In genomic region chr4:134879019-134879418, GRCh38 we compare ENCODE assay signal across 28 cellular contexts.
DNase-seq lines count a peak whose midpoint lies in the region; ATAC-seq, FAIRE-seq and TF ChIP-seq lines count a peak whose summit lies in the region.
"Had no signal": no experiment of that assay in that cellular context is flagged by ENCODE, and none has a peak within 500 bp of the region (broad histone marks: within the 10 kb centered on the region; RNA-seq: fewer than 3 reads in every experiment).

No MANE protein-coding gene starts in this region.

- H4K20me1 ChIP-seq in HepG2 (ENCODE audit: insufficient read depth, low read length) (no peaks in the 10 kb centered on the region), K562 (replicated peaks; ENCODE audit: control insufficient read depth, insufficient read depth, low read length) (no peaks in the 10 kb centered on the region)
- H4K20me1 ChIP-seq: BLaER1 had no signal

- no peaks in the 10 kb centered on the region for H3K27me3 ChIP-seq in HepG2 (ENCODE audit: control insufficient read depth in 1 of 2, insufficient read depth in 2 of 2, low read length in 2 of 2)
- no peaks in the 10 kb centered on the region for H3K27me3 ChIP-seq in right lobe of liver
- H3K27me3 ChIP-seq in K562 (ENCODE audit: control insufficient read depth in 2 of 2, insufficient read depth in 2 of 2, low read length in 2 of 2), result no peaks in the 10 kb centered on the region
- H3K27me3 ChIP-seq in small intestine (ENCODE audit: control insufficient read depth in 2 of 2, insufficient read depth in 2 of 2, low read length in 2 of 2), result no peaks in the 10 kb centered on the region
- no peaks in the 10 kb centered on the region for H3K27me3 ChIP-seq in left ventricle myocardium inferior (ENCODE audit: low read depth)
- H3K27me3 ChIP-seq: BE2C, BLaER1 had no signal

- H3K27ac ChIP-seq in HepG2 (ENCODE audit: extremely low read length, insufficient read depth, low read length), result no peak overlapping the region
- no peak overlapping the region for H3K27ac ChIP-seq in right lobe of liver
- no peak overlapping the region for H3K27ac ChIP-seq in K562 (ENCODE audit: extremely low read depth, low read depth, low read length)
- H3K27ac ChIP-seq in kidney (ENCODE audit: low read depth in 2 of 2, low read length in 2 of 2), result no peak overlapping the region
- no peak overlapping the region for H3K27ac ChIP-seq in small intestine (ENCODE audit: low read depth in 1 of 2, low read length in 1 of 2)
- H3K27ac ChIP-seq in left ventricle myocardium inferior (replicated peaks), result no peak overlapping the region
- H3K27ac ChIP-seq: 22Rv1, BLaER1 had no signal

- no peak for TF ChIP-seq POLR2A in HepG2 (IDR thresholded peaks at IDR 0.05; ENCODE audit: insufficient read depth in 1 of 2, low read depth in 2 of 2, low read length in 2 of 2)
- TF ChIP-seq POLR2A in right lobe of liver (IDR thresholded peaks at IDR 0.05), result no peak
- TF ChIP-seq POLR2A in K562 (conservative IDR thresholded peaks at IDR 0.05), result no peak

- H3K4me3 ChIP-seq in HepG2 (replicated peaks in 1 of 3; ENCODE audit: insufficient read depth in 1 of 3, low read depth in 2 of 3, low read length in 3 of 3) (no peak overlapping the region), right lobe of liver (no peak overlapping the region), K562 (no peak overlapping the region), kidney (ENCODE audit: low read length in 2 of 2) (no peak overlapping the region), small intestine (ENCODE audit: low read depth in 1 of 2, low read length in 2 of 2) (no peak overlapping the region), left ventricle myocardium inferior (no peak overlapping the region)
- H3K4me3 ChIP-seq: BLaER1, GM12878 had no signal

- BruUV-seq in HepG2 (replicated peaks; lab: Mats Ljungman, UMichigan) (no TSS peak), K562 (replicated peaks; lab: Mats Ljungman, UMichigan) (no TSS peak)

- H3K4me1 ChIP-seq in HepG2 (ENCODE audit: insufficient read depth, low read length) (no peaks in the 10 kb centered on the region), right lobe of liver (no peaks in the 10 kb centered on the region), K562 (replicated peaks in 1 of 2; ENCODE audit: control insufficient read depth in 2 of 2, insufficient read depth in 2 of 2, low read length in 2 of 2) (no peaks in the 10 kb centered on the region), kidney (ENCODE audit: control insufficient read depth in 1 of 2, insufficient read depth in 1 of 2, low read depth in 1 of 2, low read length in 2 of 2) (no peaks in the 10 kb centered on the region), small intestine (ENCODE audit: control insufficient read depth in 2 of 2, insufficient read depth in 1 of 2, low read depth in 1 of 2, low read length in 1 of 2) (no peaks in the 10 kb centered on the region), left ventricle myocardium inferior (no peaks in the 10 kb centered on the region)
- H3K4me1 ChIP-seq: BE2C, BLaER1 had no signal

- in situ Hi-C loops in HepG2 (cut with HindIII; ENCODE audit: extremely low pct_ligation_motif_present, low pct_unique_long_range_greater_than_20kb) (no loop called here), K562 (cut with MboI) (no loop called here)

- H3K9me1 ChIP-seq in K562 (ENCODE audit: control insufficient read depth, insufficient read depth, low read length), result no peaks in the 10 kb centered on the region

- H3K4me2 ChIP-seq in HepG2 (ENCODE audit: low read depth, low read length) (no peak overlapping the region), K562 (ENCODE audit: insufficient read depth, low read length) (no peak overlapping the region)
- H3K4me2 ChIP-seq: BLaER1 had no signal

- TF ChIP-seq RAD21 in HepG2 (CRISPR knock-in tag; IDR thresholded peaks at IDR 0.05) (no peak), K562 (CRISPR knock-in tag; conservative IDR thresholded peaks at IDR 0.05 in 1 of 2, IDR thresholded peaks at IDR 0.05 in 1 of 2) (no peak)

- H3K9me3 ChIP-seq in HepG2 (ENCODE audit: low read length), result no peaks in the 10 kb centered on the region
- no peaks in the 10 kb centered on the region for H3K9me3 ChIP-seq in right lobe of liver
- H3K9me3 ChIP-seq in K562 (replicated peaks; ENCODE audit: control insufficient read depth, insufficient read depth, low read depth, low read length), result peaks cover 3% of the 10 kb centered on the region; the same call in 1 of the 2 replicates
- no peaks in the 10 kb centered on the region for H3K9me3 ChIP-seq in kidney (ENCODE audit: control insufficient read depth in 1 of 2, low read length in 2 of 2)
- H3K9me3 ChIP-seq in small intestine (ENCODE audit: control insufficient read depth, low read depth), result no peaks in the 10 kb centered on the region
- H3K9me3 ChIP-seq in left ventricle myocardium inferior (replicated peaks), result peaks cover 6% of the 10 kb centered on the region
- H3K9me3 ChIP-seq: BE2C, BLaER1 had no signal

- no peak overlapping the region for H3K9ac ChIP-seq in HepG2 (ENCODE audit: insufficient read depth, low read depth, low read length)
- no peak overlapping the region for H3K9ac ChIP-seq in K562 (ENCODE audit: insufficient read depth in 1 of 2, low read depth in 2 of 2, low read length in 2 of 2)
- H3K9ac ChIP-seq in kidney (ENCODE audit: low read length in 2 of 2), result no peak overlapping the region
- H3K9ac ChIP-seq: BLaER1 had no signal

- H3K79me2 ChIP-seq in HepG2 (ENCODE audit: insufficient read depth, low read length) (no peaks in the 10 kb centered on the region), K562 (ENCODE audit: control insufficient read depth, insufficient read depth, low read length) (no peaks in the 10 kb centered on the region)

- 4% methylated on average over 1 of the region's 1 CpG for WGBS in HepG2 (ENCODE audit: low lambda C conversion rate)
- 59% methylated on average over 1 of the region's 1 CpG for WGBS in right lobe of liver (ENCODE audit: insufficient coverage, low coverage, low lambda C conversion rate, missing lambda C conversion rate)
- 0% methylated on average over 1 of the region's 1 CpG for WGBS in K562 (ENCODE audit: insufficient coverage, low coverage, missing lambda C conversion rate)
- WGBS in small intestine, 3 donors, result 94 to 96% (median 95%) methylated on average over 1 of the region's 1 CpG

- POLR2A ChIA-PET in HepG2 (lab: Yijun Ruan, JAX) (no interaction called here), K562 (lab: Yijun Ruan, JAX) (no interaction called here)

- H3K36me3 ChIP-seq in HepG2 (replicated peaks in 1 of 2; ENCODE audit: control insufficient read depth in 1 of 2, insufficient read depth in 2 of 2, low read length in 2 of 2), result no peaks in the 10 kb centered on the region
- no peaks in the 10 kb centered on the region for H3K36me3 ChIP-seq in right lobe of liver
- H3K36me3 ChIP-seq in K562 (ENCODE audit: control insufficient read depth, insufficient read depth, low read length), result no peaks in the 10 kb centered on the region
- H3K36me3 ChIP-seq in kidney (ENCODE audit: control insufficient read depth in 1 of 2, insufficient read depth in 2 of 2, low read length in 2 of 2), result no peaks in the 10 kb centered on the region
- no peaks in the 10 kb centered on the region for H3K36me3 ChIP-seq in small intestine (ENCODE audit: control insufficient read depth in 2 of 2, insufficient read depth in 2 of 2, low read length in 2 of 2)
- no peaks in the 10 kb centered on the region for H3K36me3 ChIP-seq in left ventricle myocardium inferior
- H3K36me3 ChIP-seq: BE2C, BLaER1 had no signal

- DNase-seq in HepG2 (ENCODE audit: low spot score) (no peak), right lobe of liver (no peak), K562 (ENCODE audit: extremely low read depth in 1 of 4, low spot score in 3 of 4) (no peak), kidney (no peak), small intestine (no peak), left ventricle myocardium inferior (no peak)
- DNase-seq: ACHN; BE2C; C1 segment of cervical spinal cord; CD4-positive, alpha-beta memory T cell; CD4-positive, CD25-positive, alpha-beta regulatory T cell; CD8-positive, alpha-beta memory T cell; COR-L47; DMS 273 treated with DMSO at 0.1 percent for 48 hours; DMS153; DMS53; DMS79; DND-41; EL; GDM1 had no signal

- intact Hi-C loops in HepG2 (cut with micrococcal nuclease; ENCODE audit: unreplicated experiment) (no loop called here), right lobe of liver (cut with DNase I) (no loop called here), K562 (cut with micrococcal nuclease) (no loop called here), kidney (cut with DNase I) (no loop called here), left ventricle myocardium inferior (cut with micrococcal nuclease) (no loop called here)

- ATAC-seq in HepG2 (no peak), right lobe of liver (no peak), K562 (no peak), HG02840 (IDR thresholded peaks at IDR 0.05; ENCODE audit: low FRiP score, unreplicated experiment) (no peak), HG03439 (IDR thresholded peaks at IDR 0.05; ENCODE audit: unreplicated experiment) (no peak)
- ATAC-seq: GM12878 had no signal

- CTCF ChIA-PET in HepG2 (lab: Yijun Ruan, JAX; ENCODE audit: low intra/inter-chr PET ratio, low total read pairs) (no interaction called here), K562 (lab: Yijun Ruan, JAX; ENCODE audit: low intra/inter-chr PET ratio) (no interaction called here)

- TF ChIP-seq CTCF in HepG2 (CRISPR knock-in tag; IDR thresholded peaks at IDR 0.05), result no peak
- no peak for TF ChIP-seq CTCF in right lobe of liver (IDR thresholded peaks at IDR 0.05)
- TF ChIP-seq CTCF in K562 (IDR thresholded peaks at IDR 0.05 in 2 of 3, conservative IDR thresholded peaks at IDR 0.05 in 1 of 3; ENCODE audit: insufficient read depth in 2 of 3, low read depth in 1 of 3, low read length in 3 of 3), result no peak
- no peak for TF ChIP-seq CTCF in kidney (IDR thresholded peaks at IDR 0.05; ENCODE audit: borderline replicate concordance, extremely low read depth, insufficient read depth)
- TF ChIP-seq CTCF in left ventricle myocardium inferior (IDR thresholded peaks at IDR 0.05; ENCODE audit: borderline replicate concordance), result no peak

- H2AFZ ChIP-seq in HepG2 (ENCODE audit: low read length) (no peak overlapping the region), K562 (ENCODE audit: low read depth, low read length) (no peak overlapping the region)

- FAIRE-seq in HepG2 (lab: Jason Lieb, UNC), result no peak
- FAIRE-seq in K562 (lab: Jason Lieb, UNC), result no peak
- peak; percentile 46 for FAIRE-seq in kidney (lab: Jason Lieb, UNC)
- peak; percentile 33 for FAIRE-seq in small intestine (lab: Jason Lieb, UNC)
- FAIRE-seq: GM12878, GM12892, GM18507, GM19239 had no signal

- no peak for TF ChIP-seq EP300 in HepG2 (IDR thresholded peaks at IDR 0.05; ENCODE audit: low read depth in 2 of 2, low read length in 2 of 2)
- no peak for TF ChIP-seq EP300 in HepG2 (CRISPR knock-in tag; IDR thresholded peaks at IDR 0.05; ENCODE audit: borderline replicate concordance)
- no peak for TF ChIP-seq EP300 in K562 (IDR thresholded peaks at IDR 0.05; ENCODE audit: low read length)

TF ChIP-seq in K562, 482 proteins besides CTCF, POLR2A, EP300 and RAD21 (continues in another document):
- no peak for TF ChIP-seq NCOR1 (IDR thresholded peaks at IDR 0.05)
- no peak for TF ChIP-seq ZNF444 (CRISPR knock-in tag; IDR thresholded peaks at IDR 0.05)
- TF ChIP-seq ZKSCAN1 (IDR thresholded peaks at IDR 0.05; ENCODE audit: low read depth, low read length), result no peak
- TF ChIP-seq ZNF316 (IDR thresholded peaks at IDR 0.05), result peak; percentile 52; the same call in 1 of the 2 replicates
- no peak for TF ChIP-seq SRSF1 (IDR thresholded peaks at IDR 0.05; ENCODE audit: low read depth, low read length)

Comparison
In these comparisons a context has a peak if more than half of its experiments do, and no peak if none do; other contexts are left out.
1. Of the 241 proteins assayed by ChIP-seq in both HepG2 and K562: peak only in HepG2: MAFF; only in K562: none; in both: none; in neither: 239; mixed calls (peak in some experiments, not most) for 1.